In genomic region chr2:98155721-98156120, GRCh38 we compare ENCODE assay signal across 24 cellular contexts.
A peak's percentile ranks its signal among the peaks of the same experiment; 100 is the strongest.
DNase-seq lines count a peak whose midpoint lies in the region; ATAC-seq, FAIRE-seq and TF ChIP-seq lines count a peak whose summit lies in the region.
"Had no signal": no experiment of that assay in that cellular context is flagged by ENCODE, and none has a peak within 500 bp of the region (broad histone marks: within the 10 kb centered on the region; RNA-seq: fewer than 3 reads in every experiment).

No MANE protein-coding gene starts in this region.

- H3K36me3 Mint-ChIP-seq in astrocyte (ENCODE audit: low read depth, unreplicated experiment): no peaks in the 10 kb centered on the region
- H3K36me3 Mint-ChIP-seq in stimulated activated naive B cell treated with anti-CD40 and anti-IgM and Interleukin-4, amounts not matched to agents 10 μg/mL and 1 μg/mL and 100 μg/mL, for 72 hours: no peaks in the 10 kb centered on the region
- H3K36me3 Mint-ChIP-seq: CD4-positive, alpha-beta memory T cell had no signal

- H3K4me2 ChIP-seq in astrocyte (ENCODE audit: low read length): no peak overlapping the region
- H3K4me2 ChIP-seq: A549 had no signal

- H3K27me3 Mint-ChIP-seq in astrocyte (ENCODE audit: low read depth, unreplicated experiment): peaks cover 39% of the 10 kb centered on the region
- peaks cover 3 to 24% of the 10 kb centered on the region in 2 donors for H3K27me3 Mint-ChIP-seq in stimulated activated naive B cell treated with anti-CD40 and anti-IgM and Interleukin-4, amounts not matched to agents 10 μg/mL and 1 μg/mL and 100 μg/mL, for 72 hours

- no peaks in the 10 kb centered on the region for H3K9me3 Mint-ChIP-seq in astrocyte (ENCODE audit: unreplicated experiment)
- no peaks in the 10 kb centered on the region for H3K9me3 Mint-ChIP-seq in stimulated activated naive B cell treated with anti-CD40 and anti-IgM and Interleukin-4, amounts not matched to agents 10 μg/mL and 1 μg/mL and 100 μg/mL, for 72 hours
- H3K9me3 Mint-ChIP-seq: CD4-positive, alpha-beta memory T cell had no signal

- ATAC-seq in heart right ventricle (no peak), Right ventricle myocardium superior (ENCODE audit: poor library complexity) (no peak), esophagus mucosa (peak; percentile 11)
- no peak for ATAC-seq in stimulated activated naive B cell treated with anti-CD40 and anti-IgM and Interleukin-4, amounts not matched to agents 10 μg/mL and 1 μg/mL and 100 μg/mL, for 72 hours (replicated peaks)
- ATAC-seq: A549, HepG2 had no signal

- no peak overlapping the region for H2AFZ ChIP-seq in astrocyte (ENCODE audit: low read depth, low read length)

- H3K27ac Mint-ChIP-seq in astrocyte (ENCODE audit: unreplicated experiment): no peak overlapping the region
- H3K27ac Mint-ChIP-seq in stimulated activated naive B cell treated with anti-CD40 and anti-IgM and Interleukin-4, amounts not matched to agents 10 μg/mL and 1 μg/mL and 100 μg/mL, for 72 hours: no peak overlapping the region
- H3K27ac Mint-ChIP-seq: CD4-positive, alpha-beta memory T cell had no signal

- H3K4me1 ChIP-seq in heart right ventricle: peaks cover 7 to 74% (median 33%) of the 10 kb centered on the region in 9 donors
- no peaks in the 10 kb centered on the region for H3K4me1 ChIP-seq in astrocyte (ENCODE audit: insufficient read depth, low read length)
- H3K4me1 ChIP-seq in thymus (ENCODE audit: control insufficient read depth, insufficient read depth, low read length): no peaks in the 10 kb centered on the region
- H3K4me1 ChIP-seq: A549, SJSA1 had no signal

- H3K9ac ChIP-seq in astrocyte (ENCODE audit: low read length): no peak overlapping the region

- no peaks in the 10 kb centered on the region for H3K27me3 ChIP-seq in heart right ventricle
- H3K27me3 ChIP-seq in astrocyte (ENCODE audit: insufficient read depth, low read length): no peaks in the 10 kb centered on the region
- no peaks in the 10 kb centered on the region for H3K27me3 ChIP-seq in thymus (ENCODE audit: control insufficient read depth, insufficient read depth)
- H3K27me3 ChIP-seq: SJSA1 had no signal

- H3K4me3 Mint-ChIP-seq in astrocyte (ENCODE audit: unreplicated experiment): peak overlapping the region; percentile 40
- no peak overlapping the region for H3K4me3 Mint-ChIP-seq in stimulated activated naive B cell treated with anti-CD40 and anti-IgM and Interleukin-4, amounts not matched to agents 10 μg/mL and 1 μg/mL and 100 μg/mL, for 72 hours
- H3K4me3 Mint-ChIP-seq: CD4-positive, alpha-beta memory T cell had no signal

- no peaks in the 10 kb centered on the region for H3K79me2 ChIP-seq in astrocyte (ENCODE audit: insufficient read depth, low read length)

- no peak overlapping the region for H3K4me3 ChIP-seq in heart right ventricle
- no peak overlapping the region for H3K4me3 ChIP-seq in astrocyte (ENCODE audit: insufficient read depth, low read depth, low read length)
- no peak overlapping the region for H3K4me3 ChIP-seq in thymus (ENCODE audit: low read length)
- H3K4me3 ChIP-seq: A549, SJSA1 had no signal

- no peaks in the 10 kb centered on the region for H4K20me1 ChIP-seq in astrocyte (ENCODE audit: insufficient read depth, low read length)

- FAIRE-seq in astrocyte (lab: Jason Lieb, UNC): no peak
- FAIRE-seq: A549, GM18507, HepG2, RCC 7860 had no signal

- intact Hi-C loops in heart right ventricle (cut with DNase I): loop anchor here in 3 of 10 donors (5.0 to 10.0 kb wide), 3 partner anchors 79 to 348 kb away; no protein-coding TSS in a partner anchor
- intact Hi-C loops in Right ventricle myocardium superior (cut with DNase I): no loop called here

- peaks cover 4% of the 10 kb centered on the region for H3K4me1 Mint-ChIP-seq in astrocyte (ENCODE audit: low read depth, unreplicated experiment)
- peaks cover 0 to 3% of the 10 kb centered on the region in 2 donors for H3K4me1 Mint-ChIP-seq in stimulated activated naive B cell treated with anti-CD40 and anti-IgM and Interleukin-4, amounts not matched to agents 10 μg/mL and 1 μg/mL and 100 μg/mL, for 72 hours
- H3K4me1 Mint-ChIP-seq: CD4-positive, alpha-beta memory T cell had no signal

- 51 to 72% methylated on average over 4 of the region's 4 CpGs for WGBS in heart right ventricle, 2 donors
- 91% methylated on average over 4 of the region's 4 CpGs for WGBS in thymus

- H3K27ac ChIP-seq in heart right ventricle (peak overlapping the region in 8 of 10 donors; percentile 5 to 76 (median 35)), astrocyte (ENCODE audit: low read depth, low read length) (no peak overlapping the region), thymus (ENCODE audit: low read depth) (peak overlapping the region; percentile 42)
- H3K27ac ChIP-seq: A549, SJSA1 had no signal

- no peaks in the 10 kb centered on the region for H3K36me3 ChIP-seq in heart right ventricle
- H3K36me3 ChIP-seq in astrocyte (ENCODE audit: insufficient read depth, low read length): no peaks in the 10 kb centered on the region
- no peaks in the 10 kb centered on the region for H3K36me3 ChIP-seq in thymus (ENCODE audit: control insufficient read depth, insufficient read depth)
- H3K36me3 ChIP-seq: SJSA1 had no signal

- DNase-seq in heart right ventricle (no peak), Right ventricle myocardium superior (no peak), astrocyte (ENCODE audit: low read depth) (no peak), AG08396 (ENCODE audit: low spot score) (no peak)
- no peak for DNase-seq in stimulated activated naive B cell treated with anti-CD40 and anti-IgM and Interleukin-4, amounts not matched to agents 10 μg/mL and 1 μg/mL and 100 μg/mL, for 72 hours
- DNase-seq: C1 segment of cervical spinal cord; CD4-positive, alpha-beta memory T cell; COR-L47; DMS53; Kasumi-1; NCI-H1092 treated with DMSO at 0.1 percent for 48 hours; NCI-H1436; NCI-H187; NCI-H2081 treated with DMSO at 0.1 percent for 48 hours; NCI-H446; NCI-H524 treated with DMSO at 0.1 percent for 48 hours; NCI-H774 had no signal

- H3K9me3 ChIP-seq in heart right ventricle (no peaks in the 10 kb centered on the region), astrocyte (ENCODE audit: insufficient read depth, low read depth, low read length) (no peaks in the 10 kb centered on the region), thymus (ENCODE audit: control insufficient read depth) (no peaks in the 10 kb centered on the region)
- H3K9me3 ChIP-seq: A549, SJSA1 had no signal

- TF ChIP-seq CTCF in heart right ventricle (IDR thresholded peaks at IDR 0.05) (no peak), astrocyte (IDR thresholded peaks at IDR 0.05; ENCODE audit: insufficient read depth, low read depth, low read length) (no peak)
